ENCODE assay signal across 2 cellular contexts in genomic region chr2:232447638-232448472, GRCh38.
TF ChIP-seq lines count a peak whose summit lies in the region.

No MANE protein-coding gene starts in this region.

TF ChIP-seq in HepG2, 621 proteins besides CTCF, POLR2A, EP300 and RAD21 (continues in another document):
- TF ChIP-seq HOXA3 (CRISPR knock-in tag; IDR thresholded peaks at IDR 0.05), result no peak
- TF ChIP-seq ZNF740 (CRISPR knock-in tag; IDR thresholded peaks at IDR 0.05), result no peak
- TF ChIP-seq SALL1 (CRISPR knock-in tag; IDR thresholded peaks at IDR 0.05), result 0 out of 2 replicates have a peak, but pooled peaks have one; percentile 20
- TF ChIP-seq ZNF780A (CRISPR knock-in tag; IDR thresholded peaks at IDR 0.05), result no peak
- TF ChIP-seq U2AF2 (IDR thresholded peaks at IDR 0.05; ENCODE audit: low read depth, low read length), result no peak
- no peak for TF ChIP-seq KDM5B (CRISPR knock-in tag; IDR thresholded peaks at IDR 0.05; ENCODE audit: borderline replicate concordance)
- TF ChIP-seq MEF2D (CRISPR knock-in tag; IDR thresholded peaks at IDR 0.05), result no peak
- TF ChIP-seq ZNF816 (CRISPR knock-in tag; IDR thresholded peaks at IDR 0.05; ENCODE audit: borderline replicate concordance), result no peak
- no peak for TF ChIP-seq ZMYM3 (CRISPR knock-in tag; IDR thresholded peaks at IDR 0.05)
- 0 out of 2 replicates have a peak, but pooled peaks have one; percentile 7 for TF ChIP-seq TAF1 (CRISPR knock-in tag; IDR thresholded peaks at IDR 0.05)
- TF ChIP-seq ZFX (CRISPR knock-in tag; IDR thresholded peaks at IDR 0.05; ENCODE audit: low read depth), result 0 out of 2 replicates have a peak, but pooled peaks have one; percentile 34
- peak; percentile 51; the same call in 1 of the 2 replicates for TF ChIP-seq ZNF687 (CRISPR knock-in tag; IDR thresholded peaks at IDR 0.05)
- no peak for TF ChIP-seq ARID5B (CRISPR knock-in tag; IDR thresholded peaks at IDR 0.05)
- TF ChIP-seq ZMYM4 (CRISPR knock-in tag; IDR thresholded peaks at IDR 0.05), result no peak
- TF ChIP-seq MTF2 (CRISPR knock-in tag; IDR thresholded peaks at IDR 0.05; ENCODE audit: borderline replicate concordance), result 0 out of 2 replicates have a peak, but pooled peaks have one; percentile 45
- no peak for TF ChIP-seq NPAS2 (CRISPR knock-in tag; IDR thresholded peaks at IDR 0.05; ENCODE audit: borderline replicate concordance)
- 0 out of 2 replicates have a peak, but pooled peaks have one; percentile 24 for TF ChIP-seq ZFP91 (CRISPR knock-in tag; IDR thresholded peaks at IDR 0.05; ENCODE audit: borderline replicate concordance)
- no peak for TF ChIP-seq ZBTB7A (CRISPR knock-in tag; IDR thresholded peaks at IDR 0.05)
- no peak for TF ChIP-seq MED8 (CRISPR knock-in tag; IDR thresholded peaks at IDR 0.05; ENCODE audit: insufficient replicate concordance)
- no peak for TF ChIP-seq ATF3 (CRISPR knock-in tag; IDR thresholded peaks at IDR 0.05)

TF ChIP-seq in GM23338, 12 proteins besides CTCF, POLR2A, EP300 and RAD21:
- no peak for TF ChIP-seq EZH2 (IDR thresholded peaks at IDR 0.05; ENCODE audit: low read depth, unreplicated experiment)
